16 cellular contexts compared by ENCODE assay signal in genomic region chr1:94684690-94685089, GRCh38.
"Had no signal": no experiment of that assay in that cellular context is flagged by ENCODE, and none has a peak within 500 bp of the region (broad histone marks: within the 10 kb centered on the region; RNA-seq: fewer than 3 reads in every experiment).

No MANE protein-coding gene starts in this region.

- H3K27ac ChIP-seq: coronary artery, lower lobe of right lung, ovary, sigmoid colon, stomach, thyroid gland had no signal

- FAIRE-seq: frontal cortex, keratinocyte had no signal

- H3K4me1 ChIP-seq: sigmoid colon, stomach, thyroid gland had no signal

- H3K36me3 ChIP-seq: lower lobe of right lung, ovary, sigmoid colon, stomach, thyroid gland had no signal

- H3K4me3 ChIP-seq: coronary artery, lower lobe of right lung, ovary, sigmoid colon, stomach, thyroid gland had no signal

- ATAC-seq: effector memory CD8-positive, alpha-beta T cell; left ventricle myocardium superior; lower lobe of right lung; naive thymus-derived CD4-positive, alpha-beta T cell; stimulated activated naive B cell treated with anti-CD40 and anti-IgM and Interleukin-4, amounts not matched to agents 10 μg/mL and 1 μg/mL and 100 μg/mL, for 72 hours had no signal

- H3K9me3 ChIP-seq: lower lobe of right lung, ovary, sigmoid colon, stomach, thyroid gland had no signal

- H3K27me3 ChIP-seq: ovary, sigmoid colon, stomach, thyroid gland had no signal

- DNase-seq: effector memory CD8-positive, alpha-beta T cell; left ventricle myocardium superior; lower lobe of right lung; naive thymus-derived CD4-positive, alpha-beta T cell; occipital lobe; ovary; sigmoid colon; stimulated activated CD4-positive, alpha-beta T cell treated with anti-CD3 and anti-CD28 coated beads, Interleukin-2, amount 100 ng/mL, for 24 hours; stimulated activated CD4-positive, alpha-beta T cell treated with anti-CD3 and anti-CD28 coated beads, Interleukin-4, amount 100 ng/mL, for 24 hours; stimulated activated naive B cell treated with anti-CD40 and anti-IgM and Interleukin-4, amounts not matched to agents 10 μg/mL and 1 μg/mL and 100 μg/mL, for 72 hours; stomach; thyroid gland; trophoblast cell had no signal
